Comparison of ENCODE assay signal across 1 cellular context in genomic region chr1:150562384-150563339, GRCh38.
TF ChIP-seq lines count a peak whose summit lies in the region.

No MANE protein-coding gene starts in this region.

TF ChIP-seq in IMR-90, 13 proteins besides CTCF, POLR2A, EP300 and RAD21:
- TF ChIP-seq, protein P1, sequence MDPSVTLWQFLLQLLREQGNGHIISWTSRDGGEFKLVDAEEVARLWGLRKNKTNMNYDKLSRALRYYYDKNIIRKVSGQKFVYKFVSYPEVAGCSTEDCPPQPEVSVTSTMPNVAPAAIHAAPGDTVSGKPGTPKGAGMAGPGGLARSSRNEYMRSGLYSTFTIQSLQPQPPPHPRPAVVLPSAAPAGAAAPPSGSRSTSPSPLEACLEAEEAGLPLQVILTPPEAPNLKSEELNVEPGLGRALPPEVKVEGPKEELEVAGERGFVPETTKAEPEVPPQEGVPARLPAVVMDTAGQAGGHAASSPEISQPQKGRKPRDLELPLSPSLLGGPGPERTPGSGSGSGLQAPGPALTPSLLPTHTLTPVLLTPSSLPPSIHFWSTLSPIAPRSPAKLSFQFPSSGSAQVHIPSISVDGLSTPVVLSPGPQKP (IDR thresholded peaks at IDR 0.05; ENCODE audit: borderline replicate concordance, low read depth, low read length) = no peak
- no peak; the same call in 1 of the 2 replicates for TF ChIP-seq MAZ (IDR thresholded peaks at IDR 0.05; ENCODE audit: borderline replicate concordance, low read depth, low read length)
- no peak for TF ChIP-seq RFX5 (IDR thresholded peaks at IDR 0.05; ENCODE audit: low read depth, low read length)
- TF ChIP-seq SMC3 (IDR thresholded peaks at IDR 0.05; ENCODE audit: low read depth, low read length) = no peak
- no peak for TF ChIP-seq MAFK (IDR thresholded peaks at IDR 0.05; ENCODE audit: low read depth, low read length)
- no peak for TF ChIP-seq FOS (IDR thresholded peaks at IDR 0.05; ENCODE audit: low read depth, low read length)
- TF ChIP-seq RCOR1 (IDR thresholded peaks at IDR 0.05; ENCODE audit: insufficient replicate concordance, low read length) = no peak
- TF ChIP-seq MXI1 (IDR thresholded peaks at IDR 0.05; ENCODE audit: borderline replicate concordance, low read depth, low read length) = no peak
- TF ChIP-seq CHD1 (IDR thresholded peaks at IDR 0.05; ENCODE audit: low read depth, low read length) = no peak; the same call in 1 of the 2 replicates
